ENCODE assay signal across 8 cellular contexts in genomic region chr7:102425639-102426267, GRCh38. TPM values are rescaled to one million over a fixed set of nuclear protein-coding genes. Genes with fewer than 3 reads are reported as not detected.
DNase-seq lines count a peak whose midpoint lies in the region; ATAC-seq and TF ChIP-seq lines count a peak whose summit lies in the region.

No MANE protein-coding gene starts in this region.

- DNase-seq in Panc1 (ENCODE audit: low read depth, low spot score) (no peak), midbrain (lab: John Stamatoyannopoulos, UW) (peak; percentile 11), NCI-H2171 treated with DMSO at 0.1 percent for 48 hours (lab: John Stamatoyannopoulos, UW) (no peak), UCSD-AML1 (lab: John Stamatoyannopoulos, UW; ENCODE audit: unreplicated experiment) (no peak)
- DNase-seq in stimulated activated effector memory CD8-positive, alpha-beta T cell treated with anti-CD3 and anti-CD28 coated beads, Interleukin-12 subunit alpha, Interleukin-12 subunit beta, amount 100 ng/mL, for 72 hours (ENCODE audit: low spot score in 2 of 2): peak; percentile 60 to 89

- H3K9me3 ChIP-seq in Panc1 (ENCODE audit: control insufficient read depth, insufficient read depth, low read depth, low read length): no peaks in the 10 kb centered on the region

- ATAC-seq in GM18499 (IDR thresholded peaks at IDR 0.05; ENCODE audit: insufficient read depth, unreplicated experiment) (peak; percentile 42), HG02763 (IDR thresholded peaks at IDR 0.05; ENCODE audit: unreplicated experiment) (peak; percentile 60), Panc1 (peak; percentile 52)
- ATAC-seq in stimulated activated effector memory CD8-positive, alpha-beta T cell treated with anti-CD3 and anti-CD28 coated beads, Interleukin-12 subunit alpha, Interleukin-12 subunit beta, amount 100 ng/mL, for 72 hours: peak; percentile 92

- CTCF ChIA-PET in Panc1 (lab: Charles Lee): no interaction called here

- intact Hi-C loops in Panc1 (cut with micrococcal nuclease; ENCODE audit: unreplicated experiment): no loop called here

- no peaks in the 10 kb centered on the region for H3K27me3 Mint-ChIP-seq in activated naive CD4-positive, alpha-beta T cell treated with anti-CD3 and anti-CD28 coated beads, Interleukin-2, amount 50 U/mL, for 24 hours

- H3K36me3 Mint-ChIP-seq in activated naive CD4-positive, alpha-beta T cell treated with anti-CD3 and anti-CD28 coated beads, Interleukin-2, amount 50 U/mL, for 24 hours: peaks cover 12% of the 10 kb centered on the region
- peaks cover 71% of the 10 kb centered on the region for H3K36me3 Mint-ChIP-seq in stimulated activated effector memory CD8-positive, alpha-beta T cell treated with anti-CD3 and anti-CD28 coated beads, Interleukin-12 subunit alpha, Interleukin-12 subunit beta, amount 100 ng/mL, for 72 hours

- POLR2A ChIA-PET in Panc1 (lab: Charles Lee): no interaction called here

- TF ChIP-seq CTCF in Panc1 (IDR thresholded peaks at IDR 0.05): no peak

- peak overlapping the region; percentile 91 for H3K4me3 Mint-ChIP-seq in activated naive CD4-positive, alpha-beta T cell treated with anti-CD3 and anti-CD28 coated beads, Interleukin-2, amount 50 U/mL, for 24 hours
- H3K4me3 Mint-ChIP-seq in stimulated activated effector memory CD8-positive, alpha-beta T cell treated with anti-CD3 and anti-CD28 coated beads, Interleukin-12 subunit alpha, Interleukin-12 subunit beta, amount 100 ng/mL, for 72 hours: peak overlapping the region; percentile 87

- H3K27me3 ChIP-seq in Panc1 (ENCODE audit: control insufficient read depth, insufficient read depth, low read length): no peaks in the 10 kb centered on the region

- in situ Hi-C loops in Panc1 (cut with HindIII; ENCODE audit: low pct_unique_long_range_greater_than_20kb, low sequenced_read_pairs): no loop called here

- no peaks in the 10 kb centered on the region for H3K9me3 Mint-ChIP-seq in activated naive CD4-positive, alpha-beta T cell treated with anti-CD3 and anti-CD28 coated beads, Interleukin-2, amount 50 U/mL, for 24 hours
- H3K9me3 Mint-ChIP-seq in stimulated activated effector memory CD8-positive, alpha-beta T cell treated with anti-CD3 and anti-CD28 coated beads, Interleukin-12 subunit alpha, Interleukin-12 subunit beta, amount 100 ng/mL, for 72 hours: no peaks in the 10 kb centered on the region

- BruUV-seq in Panc1 (replicated peaks; lab: Mats Ljungman, UMichigan): TSS peak; percentile 72

- no peak overlapping the region for H3K4me3 ChIP-seq in Panc1 (ENCODE audit: low read depth in 2 of 2, low read length in 2 of 2)

- H3K4me1 ChIP-seq in Panc1 (ENCODE audit: control insufficient read depth, insufficient read depth, low read length): peaks cover 3% of the 10 kb centered on the region

- H3K4me1 Mint-ChIP-seq in activated naive CD4-positive, alpha-beta T cell treated with anti-CD3 and anti-CD28 coated beads, Interleukin-2, amount 50 U/mL, for 24 hours: peaks cover 76% of the 10 kb centered on the region
- H3K4me1 Mint-ChIP-seq in stimulated activated effector memory CD8-positive, alpha-beta T cell treated with anti-CD3 and anti-CD28 coated beads, Interleukin-12 subunit alpha, Interleukin-12 subunit beta, amount 100 ng/mL, for 72 hours: peaks cover 60% of the 10 kb centered on the region

- no peaks in the 10 kb centered on the region; the same call in 1 of the 2 replicates for H3K36me3 ChIP-seq in Panc1 (ENCODE audit: control insufficient read depth, insufficient read depth, low read length)

- H3K27ac Mint-ChIP-seq in activated naive CD4-positive, alpha-beta T cell treated with anti-CD3 and anti-CD28 coated beads, Interleukin-2, amount 50 U/mL, for 24 hours: peak overlapping the region; percentile 99
- H3K27ac Mint-ChIP-seq in stimulated activated effector memory CD8-positive, alpha-beta T cell treated with anti-CD3 and anti-CD28 coated beads, Interleukin-12 subunit alpha, Interleukin-12 subunit beta, amount 100 ng/mL, for 72 hours: peak overlapping the region; percentile 100

- no peak overlapping the region for H3K27ac ChIP-seq in Panc1 (ENCODE audit: low read length)

RNA-seq across cellular contexts. Expression of gene ORAI2, which starts 7.6 kb away (rescaled TPM):
- 76.9 TPM for total RNA-seq in Panc1 (2021; ENCODE audit: unreplicated experiment)
- polyA plus RNA-seq in Panc1 (2012; ENCODE audit: insufficient read length): 96.0 TPM

RNA-seq across cellular contexts. Expression of gene PRKRIP1, which starts 29.6 kb away (rescaled TPM):
- 24.9 TPM for total RNA-seq in Panc1 (2021; ENCODE audit: unreplicated experiment)
- 26.7 TPM for polyA plus RNA-seq in Panc1 (2012; ENCODE audit: insufficient read length)

RNA-seq across cellular contexts. Expression of gene ALKBH4, which starts 38.9 kb away (rescaled TPM):
- 19.0 TPM for total RNA-seq in Panc1 (2021; ENCODE audit: unreplicated experiment)
- polyA plus RNA-seq in Panc1 (2012; ENCODE audit: insufficient read length): 21.7 TPM

RNA-seq across cellular contexts. Expression of gene LRWD1, which starts 39.0 kb away (rescaled TPM):
- total RNA-seq in Panc1 (2021; ENCODE audit: unreplicated experiment): 55.8 TPM
- 96.8 TPM for polyA plus RNA-seq in Panc1 (2012; ENCODE audit: insufficient read length)

RNA-seq across cellular contexts. Expression of gene POLR2J, which starts 53.0 kb away (rescaled TPM):
- total RNA-seq in Panc1 (2021; ENCODE audit: unreplicated experiment): 69.4 TPM
- 81.8 TPM for polyA plus RNA-seq in Panc1 (2012; ENCODE audit: insufficient read length)

Comparison
In these comparisons a context has a peak if more than half of its experiments do, and no peak if none do; other contexts are left out.
1. ATAC-seq: peak in every context shown above with its lines; median percentile 92 in stimulated activated effector memory CD8-positive, alpha-beta T cell treated with anti-CD3 and anti-CD28 coated beads, Interleukin-12 subunit alpha, Interleukin-12 subunit beta, amount 100 ng/mL, for 72 hours; 60 in HG02763; 52 in Panc1; 42 in GM18499.
2. DNase-seq: peak in midbrain (single experiment) and stimulated activated effector memory CD8-positive, alpha-beta T cell treated with anti-CD3 and anti-CD28 coated beads, Interleukin-12 subunit alpha, Interleukin-12 subunit beta, amount 100 ng/mL, for 72 hours (2 of 2); none in Panc1 (single experiment), NCI-H2171 treated with DMSO at 0.1 percent for 48 hours (single experiment) and UCSD-AML1 (single experiment).